Comparison of ENCODE assay signal across 15 cellular contexts in the genomic region with DNA sequence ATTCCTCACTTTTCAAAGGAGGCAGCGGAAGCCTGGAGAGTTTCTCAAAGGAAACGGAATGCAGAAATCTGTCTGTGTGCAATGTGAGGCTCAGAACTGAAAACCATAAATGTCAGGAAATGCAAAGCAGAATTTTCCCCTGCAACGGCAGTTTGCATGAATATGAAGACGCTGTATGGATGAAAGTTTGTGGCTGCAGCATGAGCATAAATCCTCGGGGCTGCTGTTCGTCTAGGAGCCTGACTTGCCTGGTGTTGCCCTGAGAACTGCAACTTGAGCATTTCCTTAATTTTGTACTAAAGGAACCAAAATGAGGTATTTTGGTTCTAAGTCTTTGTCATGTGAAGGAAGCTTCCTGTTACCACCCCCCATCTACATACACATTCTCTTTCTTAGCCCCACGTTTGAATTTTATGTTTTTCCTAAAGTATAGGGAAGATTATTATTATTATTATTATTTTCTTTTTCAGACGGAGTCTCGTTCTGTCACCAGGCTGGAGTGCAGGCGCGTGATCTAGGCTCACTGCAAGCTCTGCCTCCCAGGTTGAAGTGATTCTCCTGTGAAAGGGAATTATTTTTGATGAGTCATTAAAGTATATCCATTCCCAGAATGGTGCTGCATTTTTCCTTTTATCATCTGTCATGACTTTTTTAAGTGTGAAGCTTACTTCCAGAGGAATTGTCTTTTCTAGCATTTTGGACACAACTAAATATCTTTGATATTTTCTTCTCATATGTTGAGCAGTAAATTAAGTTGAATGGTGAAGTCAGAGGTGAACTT. TPM values are rescaled to one million over a fixed set of nuclear protein-coding genes. Genes with fewer than 3 reads are reported as not detected.
DNase-seq lines count a peak whose midpoint lies in the region; ATAC-seq and TF ChIP-seq lines count a peak whose summit lies in the region.
"Had no signal": no experiment of that assay in that cellular context is flagged by ENCODE, and none has a peak within 500 bp of the region (broad histone marks: within the 10 kb centered on the region; RNA-seq: fewer than 3 reads in every experiment).

No MANE protein-coding gene starts in this region.

- no peak overlapping the region for H2BK15ac ChIP-seq in IMR-90 (ENCODE audit: low read depth, low read length)

- no peaks in the 10 kb centered on the region for H3K9me3 Mint-ChIP-seq in activated CD8-positive, alpha-beta memory T cell treated with anti-CD3 and anti-CD28 coated beads, Interleukin-2, amount 10 ng/mL, durations not matched to agents 7 days and 5 days (ENCODE audit: low read depth)
- no peaks in the 10 kb centered on the region for H3K9me3 Mint-ChIP-seq in endodermal cell
- H3K9me3 Mint-ChIP-seq in stimulated activated naive B cell treated with anti-CD40 and anti-IgM and Interleukin-4, amounts not matched to agents 10 μg/mL and 1 μg/mL and 100 μg/mL, for 72 hours, result no peaks in the 10 kb centered on the region
- H3K9me3 Mint-ChIP-seq: stimulated activated naive CD8-positive, alpha-beta T cell treated with anti-CD3 and anti-CD28 coated beads, Interleukin-15, Interleukin-2, amounts not matched to agents 100 ng/mL and 50 ng/mL, for 24 hours had no signal

- H3K4me1 Mint-ChIP-seq in activated CD8-positive, alpha-beta memory T cell treated with anti-CD3 and anti-CD28 coated beads, Interleukin-2, amount 10 ng/mL, durations not matched to agents 7 days and 5 days, result peaks cover 41% of the 10 kb centered on the region
- H3K4me1 Mint-ChIP-seq in endodermal cell, result peaks cover 8% of the 10 kb centered on the region
- peaks cover 16 to 23% of the 10 kb centered on the region in 2 donors for H3K4me1 Mint-ChIP-seq in stimulated activated naive B cell treated with anti-CD40 and anti-IgM and Interleukin-4, amounts not matched to agents 10 μg/mL and 1 μg/mL and 100 μg/mL, for 72 hours

- no peaks in the 10 kb centered on the region for H3K9me3 ChIP-seq in IMR-90 (ENCODE audit: control insufficient read depth, insufficient read depth, low read length)
- no peaks in the 10 kb centered on the region for H3K9me3 ChIP-seq in endodermal cell (ENCODE audit: control insufficient read depth, low read length)
- no peaks in the 10 kb centered on the region for H3K9me3 ChIP-seq in aorta (ENCODE audit: control insufficient read depth, low read length)
- H3K9me3 ChIP-seq: colonic mucosa, gastrocnemius medialis had no signal

- TF ChIP-seq POLR2A in IMR-90 (IDR thresholded peaks at IDR 0.05; ENCODE audit: low read depth, low read length), result no peak

- dilution Hi-C loops in IMR-90 (cut with HindIII; ENCODE audit: low sequenced_read_pairs, unreplicated experiment), result no loop called here

- no peak overlapping the region for H4K91ac ChIP-seq in IMR-90 (ENCODE audit: insufficient read depth, low read depth, low read length)

- CTCF ChIA-PET in activated CD8-positive, alpha-beta memory T cell treated with anti-CD3 and anti-CD28 coated beads, Interleukin-2, amount 10 ng/mL, durations not matched to agents 7 days and 5 days (lab: Charles Lee), result interaction anchor here (11.2 kb wide), 1 partner anchor 425 kb away, joined by 189 read pairs; no protein-coding TSS in a partner anchor
- CTCF ChIA-PET in IMR-90 (lab: Yijun Ruan, JAX), result no interaction called here

- 60% methylated on average over 1 of the region's 11 CpGs; no CpG with 5 or more reads in 1 of the 2 experiments for WGBS in IMR-90 (ENCODE audit: extremely low coverage in 2 of 2, insufficient read length in 1 of 2), 2 experiments
- WGBS in endodermal cell (ENCODE audit: insufficient coverage in 1 of 2, insufficient read length in 1 of 2), 2 experiments, result 96 to 100% methylated on average over 2 to 10 of the region's 11 CpGs
- WGBS in aorta, 2 donors, result 74 to 78% methylated on average over 11 of the region's 11 CpGs

- in situ Hi-C loops in IMR-90 (cut with MboI; ENCODE audit: low sequenced_read_pairs), result no loop called here

- H3K79me1 ChIP-seq in IMR-90 (ENCODE audit: low read depth in 1 of 2, low read length in 2 of 2), result peaks cover 44 to 68% of the 10 kb centered on the region in 2 experiments

- peaks cover 23% of the 10 kb centered on the region for H3K36me3 Mint-ChIP-seq in activated CD8-positive, alpha-beta memory T cell treated with anti-CD3 and anti-CD28 coated beads, Interleukin-2, amount 10 ng/mL, durations not matched to agents 7 days and 5 days
- peaks cover 27% of the 10 kb centered on the region for H3K36me3 Mint-ChIP-seq in endodermal cell (ENCODE audit: low read depth)
- peaks cover 29 to 50% of the 10 kb centered on the region in 2 donors for H3K36me3 Mint-ChIP-seq in stimulated activated naive B cell treated with anti-CD40 and anti-IgM and Interleukin-4, amounts not matched to agents 10 μg/mL and 1 μg/mL and 100 μg/mL, for 72 hours

- H3K36me3 ChIP-seq in IMR-90 (ENCODE audit: control insufficient read depth, insufficient read depth, low read length), result peaks cover 38% of the 10 kb centered on the region
- H3K36me3 ChIP-seq in endodermal cell (ENCODE audit: control insufficient read depth, insufficient read depth, low read length), result peaks cover 55% of the 10 kb centered on the region
- peaks cover 0 to 5% of the 10 kb centered on the region in 2 donors for H3K36me3 ChIP-seq in aorta (ENCODE audit: control insufficient read depth in 1 of 2, insufficient read depth in 2 of 2, low read length in 1 of 2)
- H3K36me3 ChIP-seq: colonic mucosa, gastrocnemius medialis had no signal

- no peak overlapping the region for H3K9ac ChIP-seq in IMR-90 (ENCODE audit: low read depth, low read length)
- no peak overlapping the region for H3K9ac ChIP-seq in endodermal cell (ENCODE audit: extremely low read depth, low read length, poor library complexity, severe bottlenecking)

- H3K4me3 ChIP-seq in IMR-90 (ENCODE audit: insufficient read depth, low read depth, low read length) (no peak overlapping the region), endodermal cell (ENCODE audit: low read length) (no peak overlapping the region), aorta (ENCODE audit: low read length in 2 of 2) (no peak overlapping the region)
- H3K4me3 ChIP-seq: colonic mucosa, gastrocnemius medialis had no signal

- no peak for TF ChIP-seq RAD21 in IMR-90 (IDR thresholded peaks at IDR 0.05; ENCODE audit: low read length)

- H3K4me1 ChIP-seq in IMR-90 (ENCODE audit: control insufficient read depth, insufficient read depth, low read length), result peaks cover 16% of the 10 kb centered on the region
- H3K4me1 ChIP-seq in endodermal cell (ENCODE audit: control insufficient read depth, insufficient read depth, low read length), result no peaks in the 10 kb centered on the region
- no peaks in the 10 kb centered on the region for H3K4me1 ChIP-seq in aorta (ENCODE audit: control insufficient read depth in 1 of 2, insufficient read depth in 2 of 2, low read length in 2 of 2)
- H3K4me1 ChIP-seq: colonic mucosa, gastrocnemius medialis had no signal

- no peak overlapping the region for H3K56ac ChIP-seq in IMR-90 (ENCODE audit: extremely low read depth, insufficient read depth, low read length)

- H3K23ac ChIP-seq in IMR-90 (ENCODE audit: low read depth, low read length), result no peak overlapping the region

- no peak overlapping the region for H3K18ac ChIP-seq in IMR-90 (ENCODE audit: low read depth, low read length)

- no peak overlapping the region for H2BK5ac ChIP-seq in IMR-90 (ENCODE audit: low read depth, low read length, poor library complexity, severe bottlenecking)

- H3K27ac Mint-ChIP-seq in activated CD8-positive, alpha-beta memory T cell treated with anti-CD3 and anti-CD28 coated beads, Interleukin-2, amount 10 ng/mL, durations not matched to agents 7 days and 5 days, result no peak overlapping the region
- H3K27ac Mint-ChIP-seq in endodermal cell, result peak overlapping the region; percentile 78
- no peak overlapping the region for H3K27ac Mint-ChIP-seq in stimulated activated naive B cell treated with anti-CD40 and anti-IgM and Interleukin-4, amounts not matched to agents 10 μg/mL and 1 μg/mL and 100 μg/mL, for 72 hours
- H3K27ac Mint-ChIP-seq: stimulated activated naive CD8-positive, alpha-beta T cell treated with anti-CD3 and anti-CD28 coated beads, Interleukin-15, Interleukin-2, amounts not matched to agents 100 ng/mL and 50 ng/mL, for 24 hours had no signal

- H2BK20ac ChIP-seq in IMR-90 (ENCODE audit: low read depth, low read length), result 0 out of 2 replicates have a peak overlapping the region, but pooled peaks have one; percentile 1

- no peaks in the 10 kb centered on the region for H3K27me3 Mint-ChIP-seq in activated CD8-positive, alpha-beta memory T cell treated with anti-CD3 and anti-CD28 coated beads, Interleukin-2, amount 10 ng/mL, durations not matched to agents 7 days and 5 days
- no peaks in the 10 kb centered on the region for H3K27me3 Mint-ChIP-seq in endodermal cell (ENCODE audit: insufficient read depth)
- no peaks in the 10 kb centered on the region for H3K27me3 Mint-ChIP-seq in stimulated activated naive B cell treated with anti-CD40 and anti-IgM and Interleukin-4, amounts not matched to agents 10 μg/mL and 1 μg/mL and 100 μg/mL, for 72 hours
- H3K27me3 Mint-ChIP-seq: stimulated activated naive CD8-positive, alpha-beta T cell treated with anti-CD3 and anti-CD28 coated beads, Interleukin-15, Interleukin-2, amounts not matched to agents 100 ng/mL and 50 ng/mL, for 24 hours had no signal

- H2BK120ac ChIP-seq in IMR-90 (ENCODE audit: low read depth, low read length), result no peak overlapping the region

- H2AFZ ChIP-seq in IMR-90 (replicated peaks; ENCODE audit: low read length, poor library complexity), result no peak overlapping the region

- BruUV-seq in IMR-90 (replicated peaks; lab: Mats Ljungman, UMichigan), result no TSS peak

- no peak for TF ChIP-seq CTCF in IMR-90 (conservative IDR thresholded peaks at IDR 0.05; ENCODE audit: low read depth, low read length)
- TF ChIP-seq CTCF in endodermal cell (conservative IDR thresholded peaks at IDR 0.05), result no peak

- no peak for ATAC-seq in activated CD8-positive, alpha-beta memory T cell treated with anti-CD3 and anti-CD28 coated beads, Interleukin-2, amount 10 ng/mL, durations not matched to agents 7 days and 5 days
- ATAC-seq in IMR-90 (ENCODE audit: low read depth) (no peak), GM18517 (IDR thresholded peaks at IDR 0.05; ENCODE audit: unreplicated experiment) (no peak), aorta (ENCODE audit: low FRiP score) (no peak)
- peak; percentile 74 to 80 for ATAC-seq in stimulated activated naive B cell treated with anti-CD40 and anti-IgM and Interleukin-4, amounts not matched to agents 10 μg/mL and 1 μg/mL and 100 μg/mL, for 72 hours (replicated peaks)
- ATAC-seq: activated CD4-positive, CD25-positive, alpha-beta regulatory T cell treated with anti-CD3 and anti-CD28 coated beads, Interleukin-2, amount 50 U/mL, for 24 hours; gastrocnemius medialis; left lobe of liver had no signal

- H3K4me3 Mint-ChIP-seq in activated CD8-positive, alpha-beta memory T cell treated with anti-CD3 and anti-CD28 coated beads, Interleukin-2, amount 10 ng/mL, durations not matched to agents 7 days and 5 days, result no peak overlapping the region
- no peak overlapping the region for H3K4me3 Mint-ChIP-seq in endodermal cell
- no peak overlapping the region for H3K4me3 Mint-ChIP-seq in stimulated activated naive B cell treated with anti-CD40 and anti-IgM and Interleukin-4, amounts not matched to agents 10 μg/mL and 1 μg/mL and 100 μg/mL, for 72 hours
- H3K4me3 Mint-ChIP-seq: stimulated activated naive CD8-positive, alpha-beta T cell treated with anti-CD3 and anti-CD28 coated beads, Interleukin-15, Interleukin-2, amounts not matched to agents 100 ng/mL and 50 ng/mL, for 24 hours had no signal

- no peak overlapping the region for H3K4me2 ChIP-seq in IMR-90 (ENCODE audit: low read depth, low read length)

- DNase-seq in activated CD8-positive, alpha-beta memory T cell treated with anti-CD3 and anti-CD28 coated beads, Interleukin-2, amount 10 ng/mL, durations not matched to agents 7 days and 5 days, result peak; percentile 27
- no peak for DNase-seq in activated CD8-positive, alpha-beta memory T cell treated with anti-CD3 and anti-CD28 coated beads, Interleukin-2, amount 50 U/mL, for 48 hours
- DNase-seq in IMR-90 (peak; percentile 57), endodermal cell (no peak), HCEC 1CT (no peak), aorta (no peak)
- peak; percentile 20 for DNase-seq in stimulated activated naive B cell treated with anti-CD40 and anti-IgM and Interleukin-4, amounts not matched to agents 10 μg/mL and 1 μg/mL and 100 μg/mL, for 72 hours
- DNase-seq: colonic mucosa; gastrocnemius medialis; stimulated activated CD4-positive, alpha-beta T cell treated with anti-CD3 and anti-CD28 coated beads, Interleukin-2, amount 100 ng/mL, for 24 hours had no signal

- H3K27me3 ChIP-seq in IMR-90 (ENCODE audit: control insufficient read depth, insufficient read depth, low read length) (no peaks in the 10 kb centered on the region), endodermal cell (ENCODE audit: control insufficient read depth, insufficient read depth, low read length, poor library complexity, severe bottlenecking) (no peaks in the 10 kb centered on the region), aorta (ENCODE audit: control insufficient read depth in 1 of 2, insufficient read depth in 2 of 2, low read length in 1 of 2) (no peaks in the 10 kb centered on the region)
- H3K27me3 ChIP-seq: colonic mucosa had no signal

- no peaks in the 10 kb centered on the region; the same call in 1 of the 2 replicates for H4K20me1 ChIP-seq in IMR-90 (ENCODE audit: insufficient read depth, low read length)

- H4K8ac ChIP-seq in IMR-90 (ENCODE audit: low read depth in 2 of 2, low read length in 2 of 2), result no peak overlapping the region; a peak in 1 of 4 replicates

- no peak overlapping the region for H3K4ac ChIP-seq in IMR-90 (ENCODE audit: low read depth, low read length)

- intact Hi-C loops in IMR-90 (cut with micrococcal nuclease) (loop anchor here (10.0 kb wide), 1 partner anchor 166 kb away; no protein-coding TSS in a partner anchor), aorta (cut with DNase I) (loop anchor here in 1 of 2 donors (10.0 kb wide), 2 partner anchors 86 to 336 kb away; a partner anchor contains a TSS)

- H4K5ac ChIP-seq in IMR-90 (ENCODE audit: low read depth, low read length), result peak overlapping the region; percentile 40; the same call in 1 of the 2 replicates

- no peak overlapping the region for H2AK9ac ChIP-seq in IMR-90 (replicated peaks; ENCODE audit: low read depth, low read length, poor library complexity)

- no peak overlapping the region for H2AK5ac ChIP-seq in IMR-90 (ENCODE audit: low read depth, low read length)

- H3K27ac ChIP-seq in IMR-90 (ENCODE audit: insufficient read depth, low read length), result peak overlapping the region; percentile 39; the same call in 1 of the 2 replicates
- no peak overlapping the region for H3K27ac ChIP-seq in endodermal cell (ENCODE audit: low read depth, low read length)
- H3K27ac ChIP-seq in aorta (ENCODE audit: low read depth in 1 of 2, low read length in 2 of 2), result no peak overlapping the region
- H3K27ac ChIP-seq: colonic mucosa, gastrocnemius medialis, HL-60 had no signal

- peak overlapping the region; percentile 10; the same call in 1 of the 2 replicates for H3K14ac ChIP-seq in IMR-90 (replicated peaks; ENCODE audit: low read depth, low read length)

- H3K9me1 ChIP-seq in IMR-90 (ENCODE audit: insufficient read depth, low read length), result peaks cover 17% of the 10 kb centered on the region

- POLR2A ChIA-PET in IMR-90 (lab: Charles Lee; ENCODE audit: unreplicated experiment), result no interaction called here

RNA-seq across cellular contexts. Expression of a gene that starts 33.1 kb away (rescaled TPM):
- total RNA-seq in activated CD8-positive, alpha-beta memory T cell treated with anti-CD3 and anti-CD28 coated beads, Interleukin-2, amount 10 ng/mL, durations not matched to agents 7 days and 5 days, result 10 to 100 TPM; 54.1 to 82.8 TPM
- total RNA-seq in IMR-90 (2012; rRNA removed) (53.2 and 53.9 TPM in 2 replicates), endodermal cell (10 to 100 TPM; 70.2 to 72.6 TPM), aorta (10 to 100 TPM; 65.3 to 65.8 TPM)
- polyA plus RNA-seq in IMR-90 (2012; rRNA removed) (39.0 and 43.5 TPM in 2 replicates), aorta (10 to 100 TPM; 20.4 to 46.2 TPM)
- 21.0 and 28.9 TPM in 2 replicates for polyA plus RNA-seq in IMR-90 (2012; cell fraction: cytosol; rRNA removed)
- 25.2 and 89.7 TPM in 2 replicates for polyA plus RNA-seq in IMR-90 (2012; cell fraction: nucleus; rRNA removed; ENCODE audit: low replicate concordance)
- polyA plus RNA-seq in endodermal cell (2013, experiment 1 of 2), result 47.8 TPM
- 37.2 TPM for polyA plus RNA-seq in endodermal cell (2013, experiment 2 of 2)

Comparison
In these comparisons a context has a peak if more than half of its experiments do, and no peak if none do; other contexts are left out.
1. DNase-seq: peak in activated CD8-positive, alpha-beta memory T cell treated with anti-CD3 and anti-CD28 coated beads, Interleukin-2, amount 10 ng/mL, durations not matched to agents 7 days and 5 days (single experiment), IMR-90 (single experiment) and stimulated activated naive B cell treated with anti-CD40 and anti-IgM and Interleukin-4, amounts not matched to agents 10 μg/mL and 1 μg/mL and 100 μg/mL, for 72 hours (single experiment); none in activated CD8-positive, alpha-beta memory T cell treated with anti-CD3 and anti-CD28 coated beads, Interleukin-2, amount 50 U/mL, for 48 hours (single experiment), endodermal cell (single experiment), HCEC 1CT (single experiment) and aorta (0 of 2).
2. ATAC-seq: peak in stimulated activated naive B cell treated with anti-CD40 and anti-IgM and Interleukin-4, amounts not matched to agents 10 μg/mL and 1 μg/mL and 100 μg/mL, for 72 hours (2 of 2); none in activated CD8-positive, alpha-beta memory T cell treated with anti-CD3 and anti-CD28 coated beads, Interleukin-2, amount 10 ng/mL, durations not matched to agents 7 days and 5 days (single experiment), IMR-90 (single experiment), GM18517 (single experiment) and aorta (single experiment).